9 cellular contexts compared by ENCODE assay signal in the genomic region with DNA sequence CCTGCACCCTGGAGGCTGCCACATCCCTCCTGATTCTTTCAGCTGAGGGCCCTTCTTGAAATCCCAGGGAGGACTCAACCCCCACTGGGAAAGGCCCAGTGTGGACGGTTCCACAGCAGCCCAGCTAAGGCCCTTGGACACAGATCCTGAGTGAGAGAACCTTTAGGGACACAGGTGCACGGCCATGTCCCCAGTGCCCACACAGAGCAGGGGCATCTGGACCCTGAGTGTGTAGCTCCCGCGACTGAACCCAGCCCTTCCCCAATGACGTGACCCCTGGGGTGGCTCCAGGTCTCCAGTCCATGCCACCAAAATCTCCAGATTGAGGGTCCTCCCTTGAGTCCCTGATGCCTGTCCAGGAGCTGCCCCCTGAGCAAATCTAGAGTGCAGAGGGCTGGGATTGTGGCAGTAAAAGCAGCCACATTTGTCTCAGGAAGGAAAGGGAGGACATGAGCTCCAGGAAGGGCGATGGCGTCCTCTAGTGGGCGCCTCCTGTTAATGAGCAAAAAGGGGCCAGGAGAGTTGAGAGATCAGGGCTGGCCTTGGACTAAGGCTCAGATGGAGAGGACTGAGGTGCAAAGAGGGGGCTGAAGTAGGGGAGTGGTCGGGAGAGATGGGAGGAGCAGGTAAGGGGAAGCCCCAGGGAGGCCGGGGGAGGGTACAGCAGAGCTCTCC. TPM values are rescaled to one million over a fixed set of nuclear protein-coding genes. Genes with fewer than 3 reads are reported as not detected.
DNase-seq lines count a peak whose midpoint lies in the region; ATAC-seq, FAIRE-seq and TF ChIP-seq lines count a peak whose summit lies in the region.
"Had no signal": no experiment of that assay in that cellular context is flagged by ENCODE, and none has a peak within 500 bp of the region (broad histone marks: within the 10 kb centered on the region; RNA-seq: fewer than 3 reads in every experiment).

No MANE protein-coding gene starts in this region.

- no peaks in the 10 kb centered on the region for H3K79me2 ChIP-seq in PC-3 (ENCODE audit: low read length)

- DNase-seq in NCI-H1436 (lab: John Stamatoyannopoulos, UW) (peak; percentile 57), NCI-H1436 treated with DMSO at 0.1 percent for 48 hours (lab: John Stamatoyannopoulos, UW) (no peak), GM18507 (ENCODE audit: extremely low spot score, insufficient read length, low read depth) (no peak), PC-3 (no peak), left lobe of liver (ENCODE audit: low spot score) (peak; percentile 38), retina (no peak), NCI-H2029 treated with DMSO at 0.1 percent for 48 hours (lab: John Stamatoyannopoulos, UW) (no peak), uterus (no peak)

- peak; percentile 35 for FAIRE-seq in GM18507 (lab: Jason Lieb, UNC)

- TF ChIP-seq POLR2A in uterus (IDR thresholded peaks at IDR 0.05) = no peak

- no peaks in the 10 kb centered on the region for H3K9me3 ChIP-seq in PC-3 (ENCODE audit: low read length)
- H3K9me3 ChIP-seq in uterus = no peaks in the 10 kb centered on the region

- H3K27me3 ChIP-seq in PC-3 (ENCODE audit: low read length) (peaks cover 4% of the 10 kb centered on the region; the same call in 1 of the 2 replicates), uterus (no peaks in the 10 kb centered on the region)

- intact Hi-C loops in PC-3 (cut with micrococcal nuclease) (no loop called here), uterus (cut with DNase I; ENCODE audit: low total_unique reads) (no loop called here)

- no peak overlapping the region for H2AFZ ChIP-seq in PC-3 (ENCODE audit: low read length)

- no peaks in the 10 kb centered on the region for H3K9me2 ChIP-seq in PC-3 (replicated peaks; ENCODE audit: low read length)

- H3K4me2 ChIP-seq in PC-3 (ENCODE audit: low read length) = no peak overlapping the region

- BruUV-seq in PC-3 (replicated peaks; lab: Mats Ljungman, UMichigan) = no TSS peak

- H3K4me1 ChIP-seq in PC-3 (ENCODE audit: insufficient read depth, low read length) = peaks cover 7% of the 10 kb centered on the region; the same call in 1 of the 2 replicates
- H3K4me1 ChIP-seq in uterus = no peaks in the 10 kb centered on the region

- POLR2A ChIA-PET in PC-3 (lab: Charles Lee; ENCODE audit: unreplicated experiment) = no interaction called here

- H3F3A ChIP-seq in PC-3 (ENCODE audit: low read length, unreplicated experiment) = no peaks in the 10 kb centered on the region

- H3K36me3 ChIP-seq in PC-3 (ENCODE audit: low read depth, low read length) = no peaks in the 10 kb centered on the region
- no peaks in the 10 kb centered on the region for H3K36me3 ChIP-seq in uterus

- peak; percentile 52; the same call in 1 of the 2 replicates for TF ChIP-seq CTCF in PC-3 (conservative IDR thresholded peaks at IDR 0.05; ENCODE audit: low read depth, low read length)
- TF ChIP-seq CTCF in uterus (IDR thresholded peaks at IDR 0.05) = no peak

- H4K20me1 ChIP-seq in PC-3 (ENCODE audit: low read length) = no peaks in the 10 kb centered on the region

- ATAC-seq in PC-3 (no peak), left lobe of liver (no peak)

- CTCF ChIA-PET in PC-3 (lab: Charles Lee) = interaction anchor here (0.6 kb wide), 3 partner anchors 78 to 719 kb away, joined by 3 to 6 read pairs (median 3); no protein-coding TSS in a partner anchor

- no peak overlapping the region for H3K27ac ChIP-seq in PC-3 (ENCODE audit: low read length)
- no peak overlapping the region for H3K27ac ChIP-seq in uterus

- H3K9ac ChIP-seq in PC-3 (ENCODE audit: low read length) = no peak overlapping the region

- H3K4me3 ChIP-seq in PC-3 (ENCODE audit: low read length) = no peak overlapping the region
- H3K4me3 ChIP-seq in uterus = no peak overlapping the region

RNA-seq across cellular contexts. Expression of a gene that starts 6.9 kb away (rescaled TPM):
- 0.75 and 2.8 TPM in 2 replicates for total RNA-seq in PC-3 (2014; rRNA removed)
- total RNA-seq in left lobe of liver = 0.81 TPM
- total RNA-seq in uterus = under 1 TPM in 2 of 4 donors, not detected in 2; 0.29 to 0.51 TPM
- total RNA-seq: RPMI7951 had no signal

RNA-seq across cellular contexts. Expression of a gene that starts 13.5 kb away (rescaled TPM):
- not detected in 2 replicates for total RNA-seq in PC-3 (2014; rRNA removed)
- total RNA-seq in left lobe of liver = not detected
- total RNA-seq in uterus = 1 to 10 TPM in 1 of 4 donors, under 1 TPM in 2, not detected in 1; 0.49 to 1.8 (median 0.51) TPM
- total RNA-seq: RPMI7951 had no signal

RNA-seq across cellular contexts. Expression of a gene that starts 53.8 kb away (rescaled TPM):
- total RNA-seq in PC-3 (2014; rRNA removed) = 7.1 and 9.0 TPM in 2 replicates
- total RNA-seq in left lobe of liver = 0.58 TPM
- under 1 TPM in 1 of 4 donors, not detected in 3; 0.41 TPM for total RNA-seq in uterus
- total RNA-seq: RPMI7951 had no signal

Comparison
In these comparisons a context has a peak if more than half of its experiments do, and no peak if none do; other contexts are left out.
1. DNase-seq: peak in NCI-H1436 (single experiment) and left lobe of liver (single experiment); none in NCI-H1436 treated with DMSO at 0.1 percent for 48 hours (single experiment), GM18507 (single experiment), PC-3 (single experiment), retina (single experiment), NCI-H2029 treated with DMSO at 0.1 percent for 48 hours (single experiment) and uterus (0 of 2).